1 cellular context compared by ENCODE assay signal in the genomic region with DNA sequence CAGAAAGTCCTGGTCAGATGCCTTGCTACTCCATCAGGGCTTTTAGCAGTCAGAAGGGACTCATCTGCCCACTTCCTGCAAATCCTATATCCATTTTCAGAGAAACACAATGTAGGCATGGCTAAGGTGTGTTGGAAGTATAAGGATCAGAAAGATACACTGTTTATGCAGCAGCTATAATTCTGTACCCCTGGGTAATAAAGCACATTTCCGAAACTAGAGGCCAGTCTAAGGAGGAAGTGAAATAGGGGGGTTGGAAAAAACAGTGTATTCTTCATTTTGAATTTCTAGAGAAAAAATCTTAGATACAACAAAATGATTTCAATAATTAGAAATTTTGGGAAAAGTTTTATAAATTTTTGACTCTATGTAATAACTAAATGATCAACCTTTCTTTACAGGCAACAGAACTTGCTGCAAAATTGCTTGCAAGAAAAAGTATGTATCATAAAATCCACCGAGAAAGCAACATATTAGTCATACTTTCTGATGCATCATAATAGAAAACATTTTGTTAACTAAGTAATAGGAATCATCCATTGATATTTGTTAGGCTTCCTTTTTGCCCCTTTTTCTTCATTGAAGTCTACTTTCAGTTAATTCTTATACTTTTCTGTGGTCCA.
TF ChIP-seq lines count a peak whose summit lies in the region.

No MANE protein-coding gene starts in this region.

TF ChIP-seq in WTC11, 78 proteins besides CTCF, POLR2A, EP300 and RAD21 (continued from another document):
- TF ChIP-seq ZNF281 (CRISPR knock-in tag; IDR thresholded peaks at IDR 0.05) (no peak), TEAD4 (CRISPR knock-in tag; IDR thresholded peaks at IDR 0.05) (no peak)
- TF ChIP-seq, protein P1, sequence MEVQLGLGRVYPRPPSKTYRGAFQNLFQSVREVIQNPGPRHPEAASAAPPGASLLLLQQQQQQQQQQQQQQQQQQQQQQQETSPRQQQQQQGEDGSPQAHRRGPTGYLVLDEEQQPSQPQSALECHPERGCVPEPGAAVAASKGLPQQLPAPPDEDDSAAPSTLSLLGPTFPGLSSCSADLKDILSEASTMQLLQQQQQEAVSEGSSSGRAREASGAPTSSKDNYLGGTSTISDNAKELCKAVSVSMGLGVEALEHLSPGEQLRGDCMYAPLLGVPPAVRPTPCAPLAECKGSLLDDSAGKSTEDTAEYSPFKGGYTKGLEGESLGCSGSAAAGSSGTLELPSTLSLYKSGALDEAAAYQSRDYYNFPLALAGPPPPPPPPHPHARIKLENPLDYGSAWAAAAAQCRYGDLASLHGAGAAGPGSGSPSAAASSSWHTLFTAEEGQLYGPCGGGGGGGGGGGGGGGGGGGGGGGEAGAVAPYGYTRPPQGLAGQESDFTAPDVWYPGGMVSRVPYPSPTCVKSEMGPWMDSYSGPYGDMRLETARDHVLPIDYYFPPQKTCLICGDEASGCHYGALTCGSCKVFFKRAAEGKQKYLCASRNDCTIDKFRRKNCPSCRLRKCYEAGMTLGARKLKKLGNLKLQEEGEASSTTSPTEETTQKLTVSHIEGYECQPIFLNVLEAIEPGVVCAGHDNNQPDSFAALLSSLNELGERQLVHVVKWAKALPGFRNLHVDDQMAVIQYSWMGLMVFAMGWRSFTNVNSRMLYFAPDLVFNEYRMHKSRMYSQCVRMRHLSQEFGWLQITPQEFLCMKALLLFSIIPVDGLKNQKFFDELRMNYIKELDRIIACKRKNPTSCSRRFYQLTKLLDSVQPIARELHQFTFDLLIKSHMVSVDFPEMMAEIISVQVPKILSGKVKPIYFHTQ (CRISPR knock-in tag; IDR thresholded peaks at IDR 0.05) = no peak
